Comparison of ENCODE assay signal across 2 cellular contexts in the genomic region with DNA sequence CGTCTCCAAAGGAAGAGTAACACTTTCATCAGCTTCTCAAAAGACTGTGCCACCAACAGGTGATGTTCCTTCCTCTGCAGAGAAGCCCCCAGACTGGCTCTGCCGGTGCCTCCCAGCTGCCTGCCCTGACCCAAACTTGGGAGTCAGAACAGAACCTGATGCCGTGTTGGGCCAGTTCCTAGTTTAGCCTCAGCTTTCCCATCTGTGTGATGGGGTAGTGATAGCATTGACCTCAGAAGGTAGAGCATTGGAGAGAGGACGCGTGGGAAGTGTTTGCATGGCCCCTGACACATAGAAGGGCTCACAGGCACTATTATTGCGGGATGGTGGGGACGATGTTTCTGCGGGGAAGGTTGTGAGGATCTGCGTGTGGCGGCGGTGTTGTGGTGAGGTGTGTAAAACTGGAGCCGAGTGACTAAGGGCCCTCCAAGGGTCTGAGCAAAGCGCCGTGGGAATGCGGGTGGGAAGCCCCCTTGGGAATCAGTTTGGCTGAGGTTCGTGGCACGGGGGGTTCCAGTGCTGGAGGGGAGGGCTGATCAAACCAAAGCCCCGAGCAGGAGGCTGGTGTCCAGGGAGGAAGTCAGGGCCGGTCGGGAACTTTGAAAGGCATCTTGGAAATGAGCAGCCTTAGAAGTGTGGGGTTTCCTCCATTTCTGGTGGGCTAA.
TF ChIP-seq lines count a peak whose summit lies in the region.

No MANE protein-coding gene starts in this region.

TF ChIP-seq in SK-N-SH, 30 proteins besides CTCF, POLR2A, EP300 and RAD21 (continued from another document):
- TF ChIP-seq, protein P1, sequence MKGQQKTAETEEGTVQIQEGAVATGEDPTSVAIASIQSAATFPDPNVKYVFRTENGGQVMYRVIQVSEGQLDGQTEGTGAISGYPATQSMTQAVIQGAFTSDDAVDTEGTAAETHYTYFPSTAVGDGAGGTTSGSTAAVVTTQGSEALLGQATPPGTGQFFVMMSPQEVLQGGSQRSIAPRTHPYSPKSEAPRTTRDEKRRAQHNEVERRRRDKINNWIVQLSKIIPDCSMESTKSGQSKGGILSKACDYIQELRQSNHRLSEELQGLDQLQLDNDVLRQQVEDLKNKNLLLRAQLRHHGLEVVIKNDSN (IDR thresholded peaks at IDR 0.05; ENCODE audit: borderline replicate concordance, low read depth): no peak
- TF ChIP-seq, protein P2, sequence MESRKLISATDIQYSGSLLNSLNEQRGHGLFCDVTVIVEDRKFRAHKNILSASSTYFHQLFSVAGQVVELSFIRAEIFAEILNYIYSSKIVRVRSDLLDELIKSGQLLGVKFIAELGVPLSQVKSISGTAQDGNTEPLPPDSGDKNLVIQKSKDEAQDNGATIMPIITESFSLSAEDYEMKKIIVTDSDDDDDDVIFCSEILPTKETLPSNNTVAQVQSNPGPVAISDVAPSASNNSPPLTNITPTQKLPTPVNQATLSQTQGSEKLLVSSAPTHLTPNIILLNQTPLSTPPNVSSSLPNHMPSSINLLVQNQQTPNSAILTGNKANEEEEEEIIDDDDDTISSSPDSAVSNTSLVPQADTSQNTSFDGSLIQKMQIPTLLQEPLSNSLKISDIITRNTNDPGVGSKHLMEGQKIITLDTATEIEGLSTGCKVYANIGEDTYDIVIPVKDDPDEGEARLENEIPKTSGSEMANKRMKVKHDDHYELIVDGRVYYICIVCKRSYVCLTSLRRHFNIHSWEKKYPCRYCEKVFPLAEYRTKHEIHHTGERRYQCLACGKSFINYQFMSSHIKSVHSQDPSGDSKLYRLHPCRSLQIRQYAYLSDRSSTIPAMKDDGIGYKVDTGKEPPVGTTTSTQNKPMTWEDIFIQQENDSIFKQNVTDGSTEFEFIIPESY (IDR thresholded peaks at IDR 0.05; ENCODE audit: borderline replicate concordance, low read depth): no peak
- TF ChIP-seq, protein P3, sequence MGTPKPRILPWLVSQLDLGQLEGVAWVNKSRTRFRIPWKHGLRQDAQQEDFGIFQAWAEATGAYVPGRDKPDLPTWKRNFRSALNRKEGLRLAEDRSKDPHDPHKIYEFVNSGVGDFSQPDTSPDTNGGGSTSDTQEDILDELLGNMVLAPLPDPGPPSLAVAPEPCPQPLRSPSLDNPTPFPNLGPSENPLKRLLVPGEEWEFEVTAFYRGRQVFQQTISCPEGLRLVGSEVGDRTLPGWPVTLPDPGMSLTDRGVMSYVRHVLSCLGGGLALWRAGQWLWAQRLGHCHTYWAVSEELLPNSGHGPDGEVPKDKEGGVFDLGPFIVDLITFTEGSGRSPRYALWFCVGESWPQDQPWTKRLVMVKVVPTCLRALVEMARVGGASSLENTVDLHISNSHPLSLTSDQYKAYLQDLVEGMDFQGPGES (IDR thresholded peaks at IDR 0.05; ENCODE audit: low read depth, low read length): no peak
- TF ChIP-seq, protein P4, sequence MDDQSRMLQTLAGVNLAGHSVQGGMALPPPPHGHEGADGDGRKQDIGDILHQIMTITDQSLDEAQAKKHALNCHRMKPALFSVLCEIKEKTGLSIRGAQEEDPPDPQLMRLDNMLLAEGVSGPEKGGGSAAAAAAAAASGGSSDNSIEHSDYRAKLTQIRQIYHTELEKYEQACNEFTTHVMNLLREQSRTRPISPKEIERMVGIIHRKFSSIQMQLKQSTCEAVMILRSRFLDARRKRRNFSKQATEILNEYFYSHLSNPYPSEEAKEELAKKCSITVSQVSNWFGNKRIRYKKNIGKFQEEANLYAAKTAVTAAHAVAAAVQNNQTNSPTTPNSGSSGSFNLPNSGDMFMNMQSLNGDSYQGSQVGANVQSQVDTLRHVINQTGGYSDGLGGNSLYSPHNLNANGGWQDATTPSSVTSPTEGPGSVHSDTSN (IDR thresholded peaks at IDR 0.05): no peak
- TF ChIP-seq, protein P5, sequence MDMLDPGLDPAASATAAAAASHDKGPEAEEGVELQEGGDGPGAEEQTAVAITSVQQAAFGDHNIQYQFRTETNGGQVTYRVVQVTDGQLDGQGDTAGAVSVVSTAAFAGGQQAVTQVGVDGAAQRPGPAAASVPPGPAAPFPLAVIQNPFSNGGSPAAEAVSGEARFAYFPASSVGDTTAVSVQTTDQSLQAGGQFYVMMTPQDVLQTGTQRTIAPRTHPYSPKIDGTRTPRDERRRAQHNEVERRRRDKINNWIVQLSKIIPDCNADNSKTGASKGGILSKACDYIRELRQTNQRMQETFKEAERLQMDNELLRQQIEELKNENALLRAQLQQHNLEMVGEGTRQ (IDR thresholded peaks at IDR 0.05; ENCODE audit: borderline replicate concordance, low read depth, low read length): no peak
- TF ChIP-seq, protein P6, sequence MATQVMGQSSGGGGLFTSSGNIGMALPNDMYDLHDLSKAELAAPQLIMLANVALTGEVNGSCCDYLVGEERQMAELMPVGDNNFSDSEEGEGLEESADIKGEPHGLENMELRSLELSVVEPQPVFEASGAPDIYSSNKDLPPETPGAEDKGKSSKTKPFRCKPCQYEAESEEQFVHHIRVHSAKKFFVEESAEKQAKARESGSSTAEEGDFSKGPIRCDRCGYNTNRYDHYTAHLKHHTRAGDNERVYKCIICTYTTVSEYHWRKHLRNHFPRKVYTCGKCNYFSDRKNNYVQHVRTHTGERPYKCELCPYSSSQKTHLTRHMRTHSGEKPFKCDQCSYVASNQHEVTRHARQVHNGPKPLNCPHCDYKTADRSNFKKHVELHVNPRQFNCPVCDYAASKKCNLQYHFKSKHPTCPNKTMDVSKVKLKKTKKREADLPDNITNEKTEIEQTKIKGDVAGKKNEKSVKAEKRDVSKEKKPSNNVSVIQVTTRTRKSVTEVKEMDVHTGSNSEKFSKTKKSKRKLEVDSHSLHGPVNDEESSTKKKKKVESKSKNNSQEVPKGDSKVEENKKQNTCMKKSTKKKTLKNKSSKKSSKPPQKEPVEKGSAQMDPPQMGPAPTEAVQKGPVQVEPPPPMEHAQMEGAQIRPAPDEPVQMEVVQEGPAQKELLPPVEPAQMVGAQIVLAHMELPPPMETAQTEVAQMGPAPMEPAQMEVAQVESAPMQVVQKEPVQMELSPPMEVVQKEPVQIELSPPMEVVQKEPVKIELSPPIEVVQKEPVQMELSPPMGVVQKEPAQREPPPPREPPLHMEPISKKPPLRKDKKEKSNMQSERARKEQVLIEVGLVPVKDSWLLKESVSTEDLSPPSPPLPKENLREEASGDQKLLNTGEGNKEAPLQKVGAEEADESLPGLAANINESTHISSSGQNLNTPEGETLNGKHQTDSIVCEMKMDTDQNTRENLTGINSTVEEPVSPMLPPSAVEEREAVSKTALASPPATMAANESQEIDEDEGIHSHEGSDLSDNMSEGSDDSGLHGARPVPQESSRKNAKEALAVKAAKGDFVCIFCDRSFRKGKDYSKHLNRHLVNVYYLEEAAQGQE (IDR thresholded peaks at IDR 0.05; ENCODE audit: low read depth, low read length): no peak
- TF ChIP-seq TAF1 (IDR thresholded peaks at IDR 0.05; ENCODE audit: borderline replicate concordance, low read depth, low read length) (no peak), RXRA (IDR thresholded peaks at IDR 0.05; ENCODE audit: borderline replicate concordance, low read depth) (no peak), SIN3A (IDR thresholded peaks at IDR 0.05; ENCODE audit: borderline replicate concordance, low read depth, low read length) (no peak), MEF2A (IDR thresholded peaks at IDR 0.05; ENCODE audit: borderline replicate concordance, low read depth) (no peak), ELF1 (IDR thresholded peaks at IDR 0.05) (no peak), FOXM1 (IDR thresholded peaks at IDR 0.05; ENCODE audit: low read depth) (no peak), YY1 (IDR thresholded peaks at IDR 0.05; ENCODE audit: low read depth) (no peak), EZH2phosphoT487 (IDR thresholded peaks at IDR 0.05; ENCODE audit: borderline replicate concordance, low read depth) (no peak)
- TF ChIP-seq, protein P7, sequence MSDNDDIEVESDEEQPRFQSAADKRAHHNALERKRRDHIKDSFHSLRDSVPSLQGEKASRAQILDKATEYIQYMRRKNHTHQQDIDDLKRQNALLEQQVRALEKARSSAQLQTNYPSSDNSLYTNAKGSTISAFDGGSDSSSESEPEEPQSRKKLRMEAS (IDR thresholded peaks at IDR 0.05; ENCODE audit: low read depth): no peak

TF ChIP-seq in SK-N-SH treated with all-trans-retinoic acid at 6 μM for 48 hours, 23 proteins besides CTCF, POLR2A, EP300 and RAD21 (continued from another document):
- TF ChIP-seq, protein P8, sequence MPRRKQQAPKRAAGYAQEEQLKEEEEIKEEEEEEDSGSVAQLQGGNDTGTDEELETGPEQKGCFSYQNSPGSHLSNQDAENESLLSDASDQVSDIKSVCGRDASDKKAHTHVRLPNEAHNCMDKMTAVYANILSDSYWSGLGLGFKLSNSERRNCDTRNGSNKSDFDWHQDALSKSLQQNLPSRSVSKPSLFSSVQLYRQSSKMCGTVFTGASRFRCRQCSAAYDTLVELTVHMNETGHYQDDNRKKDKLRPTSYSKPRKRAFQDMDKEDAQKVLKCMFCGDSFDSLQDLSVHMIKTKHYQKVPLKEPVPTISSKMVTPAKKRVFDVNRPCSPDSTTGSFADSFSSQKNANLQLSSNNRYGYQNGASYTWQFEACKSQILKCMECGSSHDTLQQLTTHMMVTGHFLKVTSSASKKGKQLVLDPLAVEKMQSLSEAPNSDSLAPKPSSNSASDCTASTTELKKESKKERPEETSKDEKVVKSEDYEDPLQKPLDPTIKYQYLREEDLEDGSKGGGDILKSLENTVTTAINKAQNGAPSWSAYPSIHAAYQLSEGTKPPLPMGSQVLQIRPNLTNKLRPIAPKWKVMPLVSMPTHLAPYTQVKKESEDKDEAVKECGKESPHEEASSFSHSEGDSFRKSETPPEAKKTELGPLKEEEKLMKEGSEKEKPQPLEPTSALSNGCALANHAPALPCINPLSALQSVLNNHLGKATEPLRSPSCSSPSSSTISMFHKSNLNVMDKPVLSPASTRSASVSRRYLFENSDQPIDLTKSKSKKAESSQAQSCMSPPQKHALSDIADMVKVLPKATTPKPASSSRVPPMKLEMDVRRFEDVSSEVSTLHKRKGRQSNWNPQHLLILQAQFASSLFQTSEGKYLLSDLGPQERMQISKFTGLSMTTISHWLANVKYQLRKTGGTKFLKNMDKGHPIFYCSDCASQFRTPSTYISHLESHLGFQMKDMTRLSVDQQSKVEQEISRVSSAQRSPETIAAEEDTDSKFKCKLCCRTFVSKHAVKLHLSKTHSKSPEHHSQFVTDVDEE (CRISPR knock-in tag; IDR thresholded peaks at IDR 0.05): no peak
- TF ChIP-seq RARB (CRISPR knock-in tag; IDR thresholded peaks at IDR 0.05) (no peak), ZNF565 (CRISPR knock-in tag; conservative IDR thresholded peaks at IDR 0.05; ENCODE audit: low read depth) (no peak), ESRRG (CRISPR knock-in tag; IDR thresholded peaks at IDR 0.05) (no peak), TOX (CRISPR knock-in tag; IDR thresholded peaks at IDR 0.05; ENCODE audit: borderline replicate concordance) (no peak), BACH2 (CRISPR knock-in tag; IDR thresholded peaks at IDR 0.05; ENCODE audit: borderline replicate concordance) (no peak), ZFP3 (CRISPR knock-in tag; IDR thresholded peaks at IDR 0.05) (no peak), ZFP30 (CRISPR knock-in tag; IDR thresholded peaks at IDR 0.05) (no peak), ZNF8 (CRISPR knock-in tag; IDR thresholded peaks at IDR 0.05) (no peak)
- TF ChIP-seq, protein P9, sequence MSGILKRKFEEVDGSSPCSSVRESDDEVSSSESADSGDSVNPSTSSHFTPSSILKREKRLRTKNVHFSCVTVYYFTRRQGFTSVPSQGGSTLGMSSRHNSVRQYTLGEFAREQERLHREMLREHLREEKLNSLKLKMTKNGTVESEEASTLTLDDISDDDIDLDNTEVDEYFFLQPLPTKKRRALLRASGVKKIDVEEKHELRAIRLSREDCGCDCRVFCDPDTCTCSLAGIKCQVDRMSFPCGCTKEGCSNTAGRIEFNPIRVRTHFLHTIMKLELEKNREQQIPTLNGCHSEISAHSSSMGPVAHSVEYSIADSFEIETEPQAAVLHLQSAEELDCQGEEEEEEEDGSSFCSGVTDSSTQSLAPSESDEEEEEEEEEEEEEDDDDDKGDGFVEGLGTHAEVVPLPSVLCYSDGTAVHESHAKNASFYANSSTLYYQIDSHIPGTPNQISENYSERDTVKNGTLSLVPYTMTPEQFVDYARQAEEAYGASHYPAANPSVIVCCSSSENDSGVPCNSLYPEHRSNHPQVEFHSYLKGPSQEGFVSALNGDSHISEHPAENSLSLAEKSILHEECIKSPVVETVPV (CRISPR knock-in tag; IDR thresholded peaks at IDR 0.05): no peak
- TF ChIP-seq, protein P10, sequence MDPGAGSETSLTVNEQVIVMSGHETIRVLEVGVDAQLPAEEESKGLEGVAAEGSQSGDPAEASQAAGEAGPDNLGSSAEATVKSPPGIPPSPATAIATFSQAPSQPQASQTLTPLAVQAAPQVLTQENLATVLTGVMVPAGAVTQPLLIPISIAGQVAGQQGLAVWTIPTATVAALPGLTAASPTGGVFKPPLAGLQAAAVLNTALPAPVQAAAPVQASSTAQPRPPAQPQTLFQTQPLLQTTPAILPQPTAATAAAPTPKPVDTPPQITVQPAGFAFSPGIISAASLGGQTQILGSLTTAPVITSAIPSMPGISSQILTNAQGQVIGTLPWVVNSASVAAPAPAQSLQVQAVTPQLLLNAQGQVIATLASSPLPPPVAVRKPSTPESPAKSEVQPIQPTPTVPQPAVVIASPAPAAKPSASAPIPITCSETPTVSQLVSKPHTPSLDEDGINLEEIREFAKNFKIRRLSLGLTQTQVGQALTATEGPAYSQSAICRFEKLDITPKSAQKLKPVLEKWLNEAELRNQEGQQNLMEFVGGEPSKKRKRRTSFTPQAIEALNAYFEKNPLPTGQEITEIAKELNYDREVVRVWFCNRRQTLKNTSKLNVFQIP (CRISPR knock-in tag; IDR thresholded peaks at IDR 0.05; ENCODE audit: borderline replicate concordance, low read depth): no peak
